ENCODE assay signal across 1 cellular context in genomic region chr7:51350195-51350896, GRCh38.
TF ChIP-seq lines count a peak whose summit lies in the region.

No MANE protein-coding gene starts in this region.

TF ChIP-seq in HepG2, 621 proteins besides CTCF, POLR2A, EP300 and RAD21 (continued from another document and continues in another):
- TF ChIP-seq ZNF609 (CRISPR knock-in tag; IDR thresholded peaks at IDR 0.05; ENCODE audit: borderline replicate concordance), result no peak
- TF ChIP-seq GZF1 (CRISPR knock-in tag; IDR thresholded peaks at IDR 0.05), result no peak
- no peak for TF ChIP-seq TAF1 (CRISPR knock-in tag; IDR thresholded peaks at IDR 0.05)
- TF ChIP-seq EEA1 (CRISPR knock-in tag; IDR thresholded peaks at IDR 0.05; ENCODE audit: borderline replicate concordance), result no peak
- no peak for TF ChIP-seq PLRG1 (conservative IDR thresholded peaks at IDR 0.05)
- TF ChIP-seq FOXK1 (CRISPR knock-in tag; IDR thresholded peaks at IDR 0.05; ENCODE audit: borderline replicate concordance, low read depth), result 0 out of 2 replicates have a peak, but pooled peaks have one; percentile 30
- no peak for TF ChIP-seq ZNF782 (CRISPR knock-in tag; IDR thresholded peaks at IDR 0.05; ENCODE audit: borderline replicate concordance)
- TF ChIP-seq ARNT (IDR thresholded peaks at IDR 0.05), result no peak
- TF ChIP-seq FOXA1 (IDR thresholded peaks at IDR 0.05), result no peak
- no peak for TF ChIP-seq FOXA1 (CRISPR knock-in tag; IDR thresholded peaks at IDR 0.05)
- no peak for TF ChIP-seq ZNF792 (CRISPR knock-in tag; IDR thresholded peaks at IDR 0.05)
- no peak for TF ChIP-seq MXD4 (CRISPR knock-in tag; IDR thresholded peaks at IDR 0.05)
- no peak for TF ChIP-seq ZNF839 (CRISPR knock-in tag; IDR thresholded peaks at IDR 0.05; ENCODE audit: borderline replicate concordance)
- no peak for TF ChIP-seq RERE (CRISPR knock-in tag; IDR thresholded peaks at IDR 0.05; ENCODE audit: low read depth)
- no peak for TF ChIP-seq ZNF891 (CRISPR knock-in tag; IDR thresholded peaks at IDR 0.05)
- TF ChIP-seq ARID3A (IDR thresholded peaks at IDR 0.05; ENCODE audit: low read depth, low read length), result 0 out of 2 replicates have a peak, but pooled peaks have one; percentile 8
- TF ChIP-seq ZNF770 (CRISPR knock-in tag; IDR thresholded peaks at IDR 0.05), result no peak
- no peak for TF ChIP-seq ZNF512B (CRISPR knock-in tag; IDR thresholded peaks at IDR 0.05; ENCODE audit: borderline replicate concordance)
- TF ChIP-seq NFIB (CRISPR knock-in tag; IDR thresholded peaks at IDR 0.05; ENCODE audit: borderline replicate concordance), result no peak
- no peak for TF ChIP-seq SRY (CRISPR knock-in tag; IDR thresholded peaks at IDR 0.05)
- 0 out of 2 replicates have a peak, but pooled peaks have one; percentile 34 for TF ChIP-seq ZMYM4 (CRISPR knock-in tag; IDR thresholded peaks at IDR 0.05)
- no peak for TF ChIP-seq ZNF33A (CRISPR knock-in tag; IDR thresholded peaks at IDR 0.05; ENCODE audit: borderline replicate concordance)
- no peak for TF ChIP-seq SNAPC5 (CRISPR knock-in tag; IDR thresholded peaks at IDR 0.05; ENCODE audit: borderline replicate concordance)
- TF ChIP-seq NCOA5 (CRISPR knock-in tag; IDR thresholded peaks at IDR 0.05), result no peak
- TF ChIP-seq TBX2 (CRISPR knock-in tag; IDR thresholded peaks at IDR 0.05; ENCODE audit: borderline replicate concordance), result peak; percentile 25; the same call in 1 of the 2 replicates
- TF ChIP-seq DRAP1 (CRISPR knock-in tag; IDR thresholded peaks at IDR 0.05), result no peak
- no peak for TF ChIP-seq ZFP90 (CRISPR knock-in tag; IDR thresholded peaks at IDR 0.05; ENCODE audit: borderline replicate concordance)
- no peak for TF ChIP-seq SOX6 (IDR thresholded peaks at IDR 0.05)
- TF ChIP-seq SOX6 (CRISPR knock-in tag; IDR thresholded peaks at IDR 0.05), result peak; percentile 27; the same call in 1 of the 2 replicates
- TF ChIP-seq SALL1 (CRISPR knock-in tag; IDR thresholded peaks at IDR 0.05), result peak; percentile 65
- no peak for TF ChIP-seq NR2F2 (IDR thresholded peaks at IDR 0.05; ENCODE audit: borderline replicate concordance, low read depth)
- TF ChIP-seq LCORL (IDR thresholded peaks at IDR 0.05), result no peak
- TF ChIP-seq LCORL (CRISPR knock-in tag; IDR thresholded peaks at IDR 0.05), result 0 out of 2 replicates have a peak, but pooled peaks have one; percentile 41
- TF ChIP-seq ATF4 (CRISPR knock-in tag; IDR thresholded peaks at IDR 0.05), result no peak
- no peak for TF ChIP-seq USF2 (IDR thresholded peaks at IDR 0.05; ENCODE audit: low read depth, low read length)
- TF ChIP-seq USF2 (CRISPR knock-in tag; IDR thresholded peaks at IDR 0.05; ENCODE audit: borderline replicate concordance), result peak; percentile 50; the same call in 1 of the 2 replicates
- TF ChIP-seq NR2C2 (CRISPR knock-in tag; IDR thresholded peaks at IDR 0.05; ENCODE audit: borderline replicate concordance), result no peak
- TF ChIP-seq BHLHE40 (IDR thresholded peaks at IDR 0.05; ENCODE audit: low read length), result no peak
- no peak for TF ChIP-seq ZNF138 (CRISPR knock-in tag; IDR thresholded peaks at IDR 0.05; ENCODE audit: low read depth)
- no peak for TF ChIP-seq FOXO1 (CRISPR knock-in tag; IDR thresholded peaks at IDR 0.05)
